Comparison of ENCODE assay signal across 19 cellular contexts in the genomic region with DNA sequence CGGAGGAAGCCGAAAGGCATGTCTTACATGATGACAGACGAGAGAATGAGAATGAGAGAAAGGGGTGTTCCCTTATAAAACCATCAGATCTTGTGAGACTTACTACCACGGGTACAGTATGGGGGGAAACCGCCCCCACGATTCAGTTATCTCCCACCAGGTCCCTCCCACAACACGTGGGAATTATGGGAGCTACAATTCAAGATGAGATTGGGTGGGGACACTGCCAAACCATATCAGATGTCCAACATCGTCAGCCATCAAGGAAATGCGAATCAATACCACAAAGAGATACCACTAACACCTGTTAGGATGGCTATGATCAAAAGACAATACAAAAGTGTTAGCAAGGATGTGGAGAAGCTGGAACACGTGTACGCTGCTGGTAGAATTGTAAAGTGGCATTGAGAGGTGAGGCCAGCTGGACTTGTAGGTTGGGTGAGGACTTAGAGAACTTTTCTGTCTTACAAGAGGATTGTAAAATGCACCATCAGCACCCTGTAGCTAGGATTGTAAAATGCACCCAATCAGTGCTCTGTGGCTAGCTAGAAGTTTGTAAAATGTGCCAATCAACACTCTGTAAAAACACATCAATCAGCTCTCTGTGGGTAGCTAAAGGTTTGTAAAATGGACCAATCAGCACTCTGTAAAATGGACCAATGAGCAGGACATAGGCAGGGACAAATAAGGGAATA. TPM values are rescaled to one million over a fixed set of nuclear protein-coding genes. Genes with fewer than 3 reads are reported as not detected.
DNase-seq lines count a peak whose midpoint lies in the region; ATAC-seq and TF ChIP-seq lines count a peak whose summit lies in the region.
"Had no signal": no experiment of that assay in that cellular context is flagged by ENCODE, and none has a peak within 500 bp of the region (broad histone marks: within the 10 kb centered on the region; RNA-seq: fewer than 3 reads in every experiment).

No MANE protein-coding gene starts in this region.

- H3K4me1 ChIP-seq in left ventricle myocardium inferior (peaks cover 97% of the 10 kb centered on the region), right cardiac atrium (ENCODE audit: control insufficient read depth, insufficient read depth, low read length) (peaks cover 28% of the 10 kb centered on the region), uterus (peaks cover 16 to 30% of the 10 kb centered on the region in 2 donors), PC-9 (replicated peaks; ENCODE audit: insufficient read depth) (peaks cover 18% of the 10 kb centered on the region)

- POLR2A ChIA-PET in PC-9 (lab: Charles Lee; ENCODE audit: unreplicated experiment), result no interaction called here

- H3K4me3 ChIP-seq in left ventricle myocardium inferior (no peak overlapping the region), right cardiac atrium (ENCODE audit: low read length) (no peak overlapping the region), uterus (no peak overlapping the region), PC-9 (no peak overlapping the region)
- H3K4me3 ChIP-seq: skin epidermis, upper lobe of right lung had no signal

- CTCF ChIA-PET in PC-9 (lab: Charles Lee), result no interaction called here

- peaks cover 2% of the 10 kb centered on the region for H3K9me3 Mint-ChIP-seq in activated naive CD8-positive, alpha-beta T cell treated with anti-CD3 and anti-CD28 coated beads for 36 hours
- H3K9me3 Mint-ChIP-seq in mesothelial cell of epicardium, result no peaks in the 10 kb centered on the region

- H3K4me3 Mint-ChIP-seq in activated naive CD8-positive, alpha-beta T cell treated with anti-CD3 and anti-CD28 coated beads for 36 hours, result no peak overlapping the region
- H3K4me3 Mint-ChIP-seq in mesothelial cell of epicardium, result no peak overlapping the region

- no peaks in the 10 kb centered on the region for H3K27me3 ChIP-seq in left ventricle myocardium inferior (ENCODE audit: low read depth)
- H3K27me3 ChIP-seq in right cardiac atrium (ENCODE audit: control insufficient read depth, insufficient read depth), result no peaks in the 10 kb centered on the region
- H3K27me3 ChIP-seq in uterus, result no peaks in the 10 kb centered on the region
- no peaks in the 10 kb centered on the region for H3K27me3 ChIP-seq in PC-9 (ENCODE audit: insufficient read depth, low read depth)
- H3K27me3 ChIP-seq: upper lobe of right lung had no signal

- peak overlapping the region; percentile 16 for H3K27ac Mint-ChIP-seq in activated naive CD8-positive, alpha-beta T cell treated with anti-CD3 and anti-CD28 coated beads for 36 hours
- peak overlapping the region; percentile 89 for H3K27ac Mint-ChIP-seq in mesothelial cell of epicardium

- peaks cover 29% of the 10 kb centered on the region; the same call in 1 of the 2 replicates for H4K20me1 ChIP-seq in PC-9 (ENCODE audit: insufficient read depth)

- H3K4me2 ChIP-seq in PC-9, result no peak overlapping the region

- H3K27ac ChIP-seq in left ventricle myocardium inferior (replicated peaks) (peak overlapping the region; percentile 31), right cardiac atrium (ENCODE audit: low read length) (no peak overlapping the region), uterus (peak overlapping the region; percentile 71 to 76), PC-9 (no peak overlapping the region)
- H3K27ac ChIP-seq: upper lobe of right lung had no signal

- H3K36me3 ChIP-seq in left ventricle myocardium inferior (no peaks in the 10 kb centered on the region), uterus (no peaks in the 10 kb centered on the region), PC-9 (ENCODE audit: low read depth) (no peaks in the 10 kb centered on the region)

- intact Hi-C loops in left ventricle myocardium inferior (cut with micrococcal nuclease) (no loop called here), right cardiac atrium (cut with DNase I) (no loop called here), uterus (cut with DNase I; ENCODE audit: low total_unique reads) (no loop called here), PC-9 (cut with micrococcal nuclease; ENCODE audit: unreplicated experiment) (no loop called here)

- ATAC-seq in right cardiac atrium, result no peak
- ATAC-seq: upper lobe of right lung had no signal

- TF ChIP-seq CTCF in left ventricle myocardium inferior (IDR thresholded peaks at IDR 0.05; ENCODE audit: borderline replicate concordance), result no peak
- TF ChIP-seq CTCF in mesothelial cell of epicardium (IDR thresholded peaks at IDR 0.05; ENCODE audit: unreplicated experiment), result no peak
- TF ChIP-seq CTCF in uterus (IDR thresholded peaks at IDR 0.05), result no peak
- TF ChIP-seq CTCF in PC-9 (conservative IDR thresholded peaks at IDR 0.05), result no peak

- DNase-seq in left ventricle myocardium inferior (no peak), right cardiac atrium (no peak), mesothelial cell of epicardium (ENCODE audit: low spot score in 2 of 2, unreplicated experiment in 2 of 2) (no peak), uterus (no peak), kidney glomerular epithelial cell (lab: John Stamatoyannopoulos, UW) (no peak), PC-9 (no peak), GM19238 (ENCODE audit: insufficient read length, low spot score) (no peak)
- DNase-seq in activated naive CD8-positive, alpha-beta T cell treated with anti-CD3 and anti-CD28 coated beads for 36 hours, result no peak
- DNase-seq: ACHN; activated naive CD4-positive, alpha-beta T cell treated with Interleukin-2 at 50 U/mL for 16 hours; Caco-2; dermis blood vessel endothelial cell; mesenchymal stem cell; NCI-H2029; occipital lobe; SIG-M5; stimulated activated CD4-positive, alpha-beta T cell treated with anti-CD3 and anti-CD28 coated beads, Interleukin-4, amount 100 ng/mL, for 4 hours; upper lobe of right lung had no signal

- no peaks in the 10 kb centered on the region for H3K27me3 Mint-ChIP-seq in activated naive CD8-positive, alpha-beta T cell treated with anti-CD3 and anti-CD28 coated beads for 36 hours
- no peaks in the 10 kb centered on the region for H3K27me3 Mint-ChIP-seq in mesothelial cell of epicardium (ENCODE audit: low read depth)

- peaks cover 83% of the 10 kb centered on the region for H3K4me1 Mint-ChIP-seq in activated naive CD8-positive, alpha-beta T cell treated with anti-CD3 and anti-CD28 coated beads for 36 hours
- peaks cover 82% of the 10 kb centered on the region for H3K4me1 Mint-ChIP-seq in mesothelial cell of epicardium

- peaks cover 81% of the 10 kb centered on the region for H3K79me2 ChIP-seq in PC-9 (ENCODE audit: low read depth)

- H2AFZ ChIP-seq in PC-9, result no peak overlapping the region

- H3K9me3 ChIP-seq in left ventricle myocardium inferior (replicated peaks), result no peaks in the 10 kb centered on the region
- no peaks in the 10 kb centered on the region for H3K9me3 ChIP-seq in right cardiac atrium (ENCODE audit: control insufficient read depth, low read length)
- H3K9me3 ChIP-seq in uterus, result no peaks in the 10 kb centered on the region
- no peaks in the 10 kb centered on the region for H3K9me3 ChIP-seq in PC-9 (ENCODE audit: insufficient read depth, low read depth)
- H3K9me3 ChIP-seq: Caco-2, upper lobe of right lung had no signal

- peaks cover 28% of the 10 kb centered on the region for H3K36me3 Mint-ChIP-seq in activated naive CD8-positive, alpha-beta T cell treated with anti-CD3 and anti-CD28 coated beads for 36 hours
- peaks cover 2% of the 10 kb centered on the region for H3K36me3 Mint-ChIP-seq in mesothelial cell of epicardium

- no TSS peak for BruUV-seq in PC-9 (replicated peaks; lab: Mats Ljungman, UMichigan)

- H3F3A ChIP-seq in PC-9 (ENCODE audit: insufficient read depth, low read depth), result peaks cover 23% of the 10 kb centered on the region; the same call in 1 of the 2 replicates

- no peaks in the 10 kb centered on the region for H3K9me2 ChIP-seq in PC-9 (ENCODE audit: insufficient read depth)

- no peak for TF ChIP-seq POLR2A in uterus (IDR thresholded peaks at IDR 0.05)

- WGBS in right cardiac atrium, result 61% methylated on average over 11 of the region's 11 CpGs

RNA-seq across cellular contexts. Expression of a gene that starts 37.5 kb away (rescaled TPM):
- 29.3 TPM for total RNA-seq in left ventricle myocardium inferior
- 10 to 100 TPM; 51.8 to 66.9 (median 59.1) TPM for total RNA-seq in right cardiac atrium
- 40.9 TPM for polyA plus RNA-seq in right cardiac atrium
- 10 to 100 TPM; 44.0 to 44.8 TPM for total RNA-seq in activated naive CD8-positive, alpha-beta T cell treated with anti-CD3 and anti-CD28 coated beads for 36 hours
- total RNA-seq in mesothelial cell of epicardium, result 137 to 140 TPM (median 138 TPM) in 3 replicates
- 100 to 1,000 TPM in 3 of 4 donors, 10 to 100 TPM in 1; 79.3 to 144 (median 143) TPM for total RNA-seq in uterus
- 39.1 and 42.2 TPM in 2 replicates for total RNA-seq in PC-9 (2021)

Comparison
In these comparisons a context has a peak if more than half of its experiments do, and no peak if none do; other contexts are left out.
1. H3K27ac ChIP-seq: peak in left ventricle myocardium inferior (single experiment) and uterus (2 of 2); none in right cardiac atrium (single experiment) and PC-9 (single experiment).